ENCODE assay signal across 1 cellular context in the genomic region with DNA sequence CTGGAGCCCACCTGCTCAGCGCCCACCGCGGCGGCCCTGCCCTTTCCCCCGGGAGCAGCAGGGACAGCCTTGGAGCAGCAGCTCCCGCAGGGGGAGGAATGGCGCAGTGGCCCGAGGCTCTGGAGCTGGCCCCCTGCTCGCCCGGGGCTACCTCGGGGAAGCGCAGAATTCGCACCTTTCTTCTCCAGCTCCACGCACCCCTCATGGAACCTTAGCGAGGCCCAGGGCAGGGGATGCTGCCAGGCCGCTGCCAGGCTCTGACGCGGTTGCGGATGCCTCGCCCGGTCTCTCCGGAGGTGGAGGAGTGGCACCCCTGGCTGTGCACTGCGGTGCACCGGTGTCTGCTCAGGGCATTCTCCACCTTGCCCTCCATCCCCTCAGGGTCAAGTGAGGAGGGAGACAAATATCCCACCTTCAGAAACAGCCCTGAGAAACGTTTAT.
TF ChIP-seq lines count a peak whose summit lies in the region.

No MANE protein-coding gene starts in this region.

TF ChIP-seq in IMR-90, 13 proteins besides CTCF, POLR2A, EP300 and RAD21 (continued from another document):
- TF ChIP-seq, protein P1, sequence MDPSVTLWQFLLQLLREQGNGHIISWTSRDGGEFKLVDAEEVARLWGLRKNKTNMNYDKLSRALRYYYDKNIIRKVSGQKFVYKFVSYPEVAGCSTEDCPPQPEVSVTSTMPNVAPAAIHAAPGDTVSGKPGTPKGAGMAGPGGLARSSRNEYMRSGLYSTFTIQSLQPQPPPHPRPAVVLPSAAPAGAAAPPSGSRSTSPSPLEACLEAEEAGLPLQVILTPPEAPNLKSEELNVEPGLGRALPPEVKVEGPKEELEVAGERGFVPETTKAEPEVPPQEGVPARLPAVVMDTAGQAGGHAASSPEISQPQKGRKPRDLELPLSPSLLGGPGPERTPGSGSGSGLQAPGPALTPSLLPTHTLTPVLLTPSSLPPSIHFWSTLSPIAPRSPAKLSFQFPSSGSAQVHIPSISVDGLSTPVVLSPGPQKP (IDR thresholded peaks at IDR 0.05; ENCODE audit: borderline replicate concordance, low read depth, low read length): no peak
- no peak for TF ChIP-seq MAZ (IDR thresholded peaks at IDR 0.05; ENCODE audit: borderline replicate concordance, low read depth, low read length)
- TF ChIP-seq RFX5 (IDR thresholded peaks at IDR 0.05; ENCODE audit: low read depth, low read length): no peak
- no peak for TF ChIP-seq CEBPB (IDR thresholded peaks at IDR 0.05; ENCODE audit: low read depth, low read length)
- TF ChIP-seq USF2 (IDR thresholded peaks at IDR 0.05; ENCODE audit: low read depth, low read length): no peak
- TF ChIP-seq RCOR1 (IDR thresholded peaks at IDR 0.05; ENCODE audit: insufficient replicate concordance, low read length): no peak
- no peak for TF ChIP-seq MXI1 (IDR thresholded peaks at IDR 0.05; ENCODE audit: borderline replicate concordance, low read depth, low read length)
- no peak for TF ChIP-seq NFE2L2 (IDR thresholded peaks at IDR 0.05; ENCODE audit: low read depth, low read length)
